ENCODE assay signal across 9 cellular contexts in genomic region chr4:73620115-73620792, GRCh38. TPM values are rescaled to one million over a fixed set of nuclear protein-coding genes. Genes with fewer than 3 reads are reported as not detected.
DNase-seq lines count a peak whose midpoint lies in the region; ATAC-seq lines count a peak whose summit lies in the region.
"Had no signal": no experiment of that assay in that cellular context is flagged by ENCODE, and none has a peak within 500 bp of the region (broad histone marks: within the 10 kb centered on the region; RNA-seq: fewer than 3 reads in every experiment).

A gene with protein sequence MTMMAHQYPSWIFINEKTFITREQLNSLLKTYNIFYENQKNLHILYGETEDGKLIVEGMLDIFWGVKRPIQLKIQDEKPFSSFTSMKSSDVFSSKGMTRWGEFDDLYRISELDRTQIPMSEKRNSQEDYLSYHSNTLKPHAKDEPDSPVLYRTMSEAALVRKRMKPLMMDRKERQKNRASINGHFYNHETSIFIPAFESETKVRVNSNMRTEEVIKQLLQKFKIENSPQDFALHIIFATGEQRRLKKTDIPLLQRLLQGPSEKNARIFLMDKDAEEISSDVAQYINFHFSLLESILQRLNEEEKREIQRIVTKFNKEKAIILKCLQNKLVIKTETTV (minus strand): TSS chr4:73620436. CDS start chr4:73611795, 8,641 bp downstream.

- no peak within 1 kb of the TSS; the same call in 1 of the 2 replicates for H3K9ac ChIP-seq in iPS-20b (ENCODE audit: low read depth, low read length)

- H3K27me3 ChIP-seq in iPS-20b (ENCODE audit: insufficient read depth, low read length) = peaks cover 19% of the 10 kb centered on the region

- H3K36me3 Mint-ChIP-seq in activated T-cell treated with anti-CD3 and anti-CD28 coated beads, Interleukin-2, amount 50 U/mL, for 72 hours (ENCODE audit: insufficient read depth in 2 of 2) = no peaks in the 10 kb centered on the region
- H3K36me3 Mint-ChIP-seq in stimulated activated memory B cell treated with anti-CD40 and anti-IgM and Interleukin-4, amounts not matched to agents 10 μg/mL and 1 μg/mL and 100 μg/mL, for 72 hours = no peaks in the 10 kb centered on the region

- peak within 1 kb of the TSS; percentile 63 to 74 for H3K4me3 Mint-ChIP-seq in activated T-cell treated with anti-CD3 and anti-CD28 coated beads, Interleukin-2, amount 50 U/mL, for 72 hours
- peak within 1 kb of the TSS; percentile 77 for H3K4me3 Mint-ChIP-seq in stimulated activated memory B cell treated with anti-CD40 and anti-IgM and Interleukin-4, amounts not matched to agents 10 μg/mL and 1 μg/mL and 100 μg/mL, for 72 hours

- peak; percentile 94 for ATAC-seq in HG02763 (IDR thresholded peaks at IDR 0.05; ENCODE audit: unreplicated experiment)
- peak; percentile 62 to 83 for ATAC-seq in activated T-cell treated with anti-CD3 and anti-CD28 coated beads, Interleukin-2, amount 50 U/mL, for 72 hours (replicated peaks in 1 of 2)
- peak; percentile 91 for ATAC-seq in stimulated activated memory B cell treated with anti-CD40 and anti-IgM and Interleukin-4, amounts not matched to agents 10 μg/mL and 1 μg/mL and 100 μg/mL, for 72 hours

- H3K4me1 Mint-ChIP-seq in activated T-cell treated with anti-CD3 and anti-CD28 coated beads, Interleukin-2, amount 50 U/mL, for 72 hours (ENCODE audit: low read depth) = peaks cover 9% of the 10 kb centered on the region
- peaks cover 20% of the 10 kb centered on the region for H3K4me1 Mint-ChIP-seq in stimulated activated memory B cell treated with anti-CD40 and anti-IgM and Interleukin-4, amounts not matched to agents 10 μg/mL and 1 μg/mL and 100 μg/mL, for 72 hours

- no peaks in the 10 kb centered on the region for H3K36me3 ChIP-seq in iPS-20b (ENCODE audit: insufficient read depth, low read depth, low read length)

- peak within 1 kb of the TSS; percentile 62 for H3K4me3 ChIP-seq in iPS-20b (ENCODE audit: low read length)

- no peak within 1 kb of the TSS for H3K27ac Mint-ChIP-seq in activated T-cell treated with anti-CD3 and anti-CD28 coated beads, Interleukin-2, amount 50 U/mL, for 72 hours
- peak within 1 kb of the TSS; percentile 46 for H3K27ac Mint-ChIP-seq in stimulated activated memory B cell treated with anti-CD40 and anti-IgM and Interleukin-4, amounts not matched to agents 10 μg/mL and 1 μg/mL and 100 μg/mL, for 72 hours

- H3K9me3 Mint-ChIP-seq in activated T-cell treated with anti-CD3 and anti-CD28 coated beads, Interleukin-2, amount 50 U/mL, for 72 hours = no peaks in the 10 kb centered on the region
- H3K9me3 Mint-ChIP-seq in stimulated activated memory B cell treated with anti-CD40 and anti-IgM and Interleukin-4, amounts not matched to agents 10 μg/mL and 1 μg/mL and 100 μg/mL, for 72 hours = no peaks in the 10 kb centered on the region

- no peak within 1 kb of the TSS for H3K27ac ChIP-seq in iPS-20b (ENCODE audit: low read length)
- H3K27ac ChIP-seq: C4-2B had no signal

- H3K27me3 Mint-ChIP-seq in activated T-cell treated with anti-CD3 and anti-CD28 coated beads, Interleukin-2, amount 50 U/mL, for 72 hours (ENCODE audit: low read depth) = peaks cover 23% of the 10 kb centered on the region
- H3K27me3 Mint-ChIP-seq in stimulated activated memory B cell treated with anti-CD40 and anti-IgM and Interleukin-4, amounts not matched to agents 10 μg/mL and 1 μg/mL and 100 μg/mL, for 72 hours = peaks cover 8% of the 10 kb centered on the region

- H3K4me1 ChIP-seq in iPS-20b (ENCODE audit: insufficient read depth, low read length) = 0 out of 2 replicates have a peak, but pooled peaks cover 2% of the 10 kb centered on the region

- H3K9me3 ChIP-seq in iPS-20b (ENCODE audit: insufficient read depth, low read depth, low read length) = no peaks in the 10 kb centered on the region

- DNase-seq in activated CD4-positive, alpha-beta T cell treated with anti-CD3 and anti-CD28 coated beads for 48 hours = peak; percentile 20
- DNase-seq in activated CD4-positive, alpha-beta T cell treated with anti-CD3 and anti-CD28 coated beads for 4 hours = no peak
- DNase-seq in NCI-H1436 treated with DMSO at 0.1 percent for 48 hours (lab: John Stamatoyannopoulos, UW) (peak; percentile 72), EL (no peak)
- DNase-seq in activated T-cell treated with anti-CD3 and anti-CD28 coated beads, Interleukin-2, amount 50 U/mL, for 72 hours = peak; percentile 7 to 42

RNA-seq across cellular contexts. Expression of the gene that starts here (rescaled TPM):
- total RNA-seq in activated T-cell treated with anti-CD3 and anti-CD28 coated beads, Interleukin-2, amount 50 U/mL, for 72 hours = under 1 TPM in 1 of 2 donors, not detected in 1; 0.07 TPM

Comparison
In these comparisons a context has a peak if more than half of its experiments do, and no peak if none do; other contexts are left out.
1. DNase-seq: peak in activated CD4-positive, alpha-beta T cell treated with anti-CD3 and anti-CD28 coated beads for 48 hours (single experiment) and NCI-H1436 treated with DMSO at 0.1 percent for 48 hours (single experiment); none in activated CD4-positive, alpha-beta T cell treated with anti-CD3 and anti-CD28 coated beads for 4 hours (0 of 2) and EL (single experiment).
2. Peak in DNase-seq and ATAC-seq in activated T-cell treated with anti-CD3 and anti-CD28 coated beads, Interleukin-2, amount 50 U/mL, for 72 hours; RNA of the gene not detected or under 1 TPM.
3. Peak in every context shown above with its lines, with median percentiles within 50 percentile points of each other: ATAC-seq.